13 cellular contexts compared by ENCODE assay signal in the genomic region with DNA sequence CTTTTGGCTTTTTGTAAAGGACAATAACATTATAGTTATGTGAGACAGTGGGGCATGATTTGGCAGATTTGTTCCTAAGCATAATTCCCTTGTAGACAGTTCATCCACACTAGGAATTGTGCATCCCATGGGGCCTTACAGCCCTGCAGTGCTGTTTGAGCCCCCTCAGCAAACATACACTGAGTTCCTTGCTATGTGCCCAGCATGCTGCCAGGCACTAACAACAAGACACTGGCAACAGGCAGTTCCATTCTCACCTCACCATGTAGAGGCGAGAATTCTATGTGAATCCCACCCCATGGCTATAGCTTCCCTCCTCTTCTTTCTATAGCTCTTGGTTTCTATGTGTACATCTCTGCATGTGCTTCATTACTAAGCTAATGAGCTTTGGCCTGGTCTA. TPM values are rescaled to one million over a fixed set of nuclear protein-coding genes. Genes with fewer than 3 reads are reported as not detected.
DNase-seq lines count a peak whose midpoint lies in the region; ATAC-seq and TF ChIP-seq lines count a peak whose summit lies in the region.
"Had no signal": no experiment of that assay in that cellular context is flagged by ENCODE, and none has a peak within 500 bp of the region (broad histone marks: within the 10 kb centered on the region; RNA-seq: fewer than 3 reads in every experiment).

No MANE protein-coding gene starts in this region.

- no peak for DNase-seq in activated naive CD4-positive, alpha-beta T cell treated with anti-CD3 and anti-CD28 coated beads for 36 hours
- DNase-seq in activated naive CD4-positive, alpha-beta T cell treated with Interleukin-2 at 50 U/mL for 16 hours = no peak
- no peak for DNase-seq in RWPE1 (ENCODE audit: low spot score)
- no peak for DNase-seq in effector memory CD8-positive, alpha-beta T cell
- no peak for DNase-seq in stomach
- DNase-seq in upper lobe of left lung = no peak
- no peak for DNase-seq in HAP-1 (ENCODE audit: low spot score in 2 of 2)
- DNase-seq: erythroblast, NCI-H1694, SW 1271, transverse colon had no signal

- peak overlapping the region; percentile 51 for H3K4me3 Mint-ChIP-seq in activated naive CD4-positive, alpha-beta T cell treated with anti-CD3 and anti-CD28 coated beads for 36 hours
- peak overlapping the region; percentile 22 to 30 for H3K4me3 Mint-ChIP-seq in effector memory CD8-positive, alpha-beta T cell

- peaks cover 43% of the 10 kb centered on the region for H3K4me1 Mint-ChIP-seq in activated naive CD4-positive, alpha-beta T cell treated with anti-CD3 and anti-CD28 coated beads for 36 hours (ENCODE audit: low read depth)
- H3K4me1 Mint-ChIP-seq in effector memory CD8-positive, alpha-beta T cell (ENCODE audit: low read depth in 2 of 2) = peaks cover 28 to 31% of the 10 kb centered on the region in 2 donors

- ATAC-seq in effector memory CD8-positive, alpha-beta T cell (replicated peaks) = no peak
- ATAC-seq in HG03520 (IDR thresholded peaks at IDR 0.05; ENCODE audit: unreplicated experiment) (no peak), upper lobe of left lung (ENCODE audit: low FRiP score in 2 of 2) (no peak)

- TF ChIP-seq POLR2A in stomach (IDR thresholded peaks at IDR 0.05) (no peak), upper lobe of left lung (IDR thresholded peaks at IDR 0.05) (no peak)

- in situ Hi-C loops in HAP-1 (cut with MboI; ENCODE audit: low sequenced_read_pairs) = loop anchor here (10.0 kb wide), 1 partner anchor 233 kb away; a partner anchor contains a TSS

- intact Hi-C loops in activated naive CD4-positive, alpha-beta T cell treated with anti-CD3 and anti-CD28 coated beads for 36 hours (cut with micrococcal nuclease) = loop anchor here (10.0 kb wide), 1 partner anchor 717 kb away; a partner anchor contains a TSS
- intact Hi-C loops in stomach (cut with DNase I; ENCODE audit: low total_unique reads) = no loop called here

- H3K9me3 ChIP-seq in stomach (no peaks in the 10 kb centered on the region), upper lobe of left lung (no peaks in the 10 kb centered on the region), HAP-1 (no peaks in the 10 kb centered on the region)
- H3K9me3 ChIP-seq: right atrium auricular region, transverse colon had no signal

- no peak overlapping the region for H3K4me3 ChIP-seq in stomach
- H3K4me3 ChIP-seq in upper lobe of left lung = no peak overlapping the region
- H3K4me3 ChIP-seq in HAP-1 = no peak overlapping the region
- H3K4me3 ChIP-seq: right atrium auricular region had no signal

- peak overlapping the region; percentile 4 for H3K27ac Mint-ChIP-seq in activated naive CD4-positive, alpha-beta T cell treated with anti-CD3 and anti-CD28 coated beads for 36 hours
- H3K27ac Mint-ChIP-seq in effector memory CD8-positive, alpha-beta T cell = peak overlapping the region; percentile 10 to 23

- POLR2A ChIA-PET in RWPE1 (lab: Yijun Ruan, JAX; ENCODE audit: low non-redundant PET) = interaction anchor here (0.5 kb wide), 1 partner anchor 66 kb away, joined by 3 read pairs; no protein-coding TSS in a partner anchor

- H3K27me3 ChIP-seq in stomach (no peaks in the 10 kb centered on the region), upper lobe of left lung (no peaks in the 10 kb centered on the region), HAP-1 (ENCODE audit: low read depth) (no peaks in the 10 kb centered on the region)
- H3K27me3 ChIP-seq: right atrium auricular region, transverse colon had no signal

- TF ChIP-seq CTCF in RWPE1 (conservative IDR thresholded peaks at IDR 0.05; ENCODE audit: low read depth) (no peak), stomach (IDR thresholded peaks at IDR 0.05) (no peak), upper lobe of left lung (IDR thresholded peaks at IDR 0.05) (no peak)

- TF ChIP-seq EP300 in stomach (IDR thresholded peaks at IDR 0.05) (no peak), upper lobe of left lung (IDR thresholded peaks at IDR 0.05) (no peak)

- no peaks in the 10 kb centered on the region for H3K27me3 Mint-ChIP-seq in activated naive CD4-positive, alpha-beta T cell treated with anti-CD3 and anti-CD28 coated beads for 36 hours (ENCODE audit: low read depth)
- no peaks in the 10 kb centered on the region for H3K27me3 Mint-ChIP-seq in effector memory CD8-positive, alpha-beta T cell

- WGBS in stomach, 5 donors = 76 to 93% (median 88%) methylated on average over 1 of the region's 1 CpG
- 100% methylated on average over 1 of the region's 1 CpG for WGBS in upper lobe of left lung, 2 donors

- H3K4me1 ChIP-seq in stomach (peaks cover 18 to 45% (median 34%) of the 10 kb centered on the region in 4 donors), upper lobe of left lung (peaks cover 16 to 36% (median 23%) of the 10 kb centered on the region in 4 donors), HAP-1 (peaks cover 2% of the 10 kb centered on the region)

- peaks cover 29 to 47% (median 45%) of the 10 kb centered on the region in 4 donors for H3K36me3 ChIP-seq in stomach
- H3K36me3 ChIP-seq in upper lobe of left lung = peaks cover 0 to 44% (median 31%) of the 10 kb centered on the region in 4 donors
- H3K36me3 ChIP-seq in HAP-1 (replicated peaks) = peaks cover 43% of the 10 kb centered on the region

- peak overlapping the region; percentile 33 for H3K27ac ChIP-seq in RWPE1
- H3K27ac ChIP-seq in stomach = peak overlapping the region in 3 of 5 donors; percentile 95 to 99 (median 98)
- no peak overlapping the region for H3K27ac ChIP-seq in upper lobe of left lung
- H3K27ac ChIP-seq: right atrium auricular region had no signal

- H3K36me3 Mint-ChIP-seq in activated naive CD4-positive, alpha-beta T cell treated with anti-CD3 and anti-CD28 coated beads for 36 hours (ENCODE audit: low read depth) = peaks cover 21% of the 10 kb centered on the region
- peaks cover 24% of the 10 kb centered on the region for H3K36me3 Mint-ChIP-seq in effector memory CD8-positive, alpha-beta T cell (ENCODE audit: insufficient read depth)

- H3K9me3 Mint-ChIP-seq in activated naive CD4-positive, alpha-beta T cell treated with anti-CD3 and anti-CD28 coated beads for 36 hours = no peaks in the 10 kb centered on the region
- H3K9me3 Mint-ChIP-seq in effector memory CD8-positive, alpha-beta T cell = no peaks in the 10 kb centered on the region

- CTCF ChIA-PET in activated naive CD4-positive, alpha-beta T cell treated with anti-CD3 and anti-CD28 coated beads for 36 hours (lab: Charles Lee) = interaction anchor here (0.6 to 11.2 kb wide), 11 partner anchors 9 to 437 kb away, joined by 3 to 209 read pairs (median 19); a partner anchor contains a TSS
- CTCF ChIA-PET in RWPE1 (lab: Yijun Ruan, JAX) = interaction anchor here (1.0 to 1.7 kb wide), 3 partner anchors 9 to 79 kb away, joined by 5 to 9 read pairs (median 7); no protein-coding TSS in a partner anchor

RNA-seq across cellular contexts. Expression of a gene that starts 1.9 kb away (rescaled TPM):
- total RNA-seq in activated naive CD4-positive, alpha-beta T cell treated with anti-CD3 and anti-CD28 coated beads for 36 hours = 1 to 10 TPM; 6.2 to 6.6 TPM
- total RNA-seq in stomach (100 to 1,000 TPM in 1 of 5 donors, 10 to 100 TPM in 3, 1 to 10 TPM in 1; 8.5 to 170 (median 20.6) TPM), upper lobe of left lung (10 to 100 TPM; 16.7 to 27.2 (median 20.4) TPM)
- polyA plus RNA-seq in stomach = 10 to 100 TPM in 2 of 3 donors, 1 to 10 TPM in 1; 8.6 to 16.7 (median 15.9) TPM

RNA-seq across cellular contexts. Expression of a gene that starts 6.4 kb away (rescaled TPM):
- under 1 TPM; 0.36 to 0.57 TPM for total RNA-seq in activated naive CD4-positive, alpha-beta T cell treated with anti-CD3 and anti-CD28 coated beads for 36 hours
- total RNA-seq in stomach (1 to 10 TPM in 1 of 5 donors, under 1 TPM in 4; under 0.01 to 2.9 (median 0.43) TPM), upper lobe of left lung (1 to 10 TPM; 1.7 to 6.3 (median 3.0) TPM)
- polyA plus RNA-seq in stomach = 1 to 10 TPM in 1 of 3 donors, under 1 TPM in 1, not detected in 1; 0.68 to 1.1 TPM

RNA-seq across cellular contexts. Expression of a gene that starts 9.6 kb away (rescaled TPM):
- 100 to 1,000 TPM; 205 to 216 TPM for total RNA-seq in activated naive CD4-positive, alpha-beta T cell treated with anti-CD3 and anti-CD28 coated beads for 36 hours
- 100 to 1,000 TPM in 4 of 5 donors, 10 to 100 TPM in 1; 39.1 to 531 (median 212) TPM for total RNA-seq in stomach
- polyA plus RNA-seq in stomach = 100 to 1,000 TPM in 2 of 3 donors, 10 to 100 TPM in 1; 85.9 to 214 (median 113) TPM
- total RNA-seq in upper lobe of left lung = 100 to 1,000 TPM in 5 of 6 donors, 10 to 100 TPM in 1; 73.9 to 418 (median 140) TPM

RNA-seq across cellular contexts. Expression of a gene that starts 20.6 kb away (rescaled TPM):
- total RNA-seq in activated naive CD4-positive, alpha-beta T cell treated with anti-CD3 and anti-CD28 coated beads for 36 hours = under 1 TPM in 1 of 2 experiments, not detected in 1; 0.05 TPM
- total RNA-seq in stomach (1 to 10 TPM in 1 of 5 donors, under 1 TPM in 2, not detected in 2; 0.43 to 1.1 (median 0.58) TPM), upper lobe of left lung (1 to 10 TPM in 5 of 6 donors, under 1 TPM in 1; 0.69 to 6.5 (median 2.5) TPM)
- polyA plus RNA-seq in stomach = under 1 TPM; 0.15 to 0.50 (median 0.30) TPM

Comparison
In these comparisons a context has a peak if more than half of its experiments do, and no peak if none do; other contexts are left out.
1. H3K27ac ChIP-seq: peak in RWPE1 (single experiment) and stomach (3 of 5); none in upper lobe of left lung (0 of 4).